ENCODE assay signal across 16 cellular contexts in the genomic region with DNA sequence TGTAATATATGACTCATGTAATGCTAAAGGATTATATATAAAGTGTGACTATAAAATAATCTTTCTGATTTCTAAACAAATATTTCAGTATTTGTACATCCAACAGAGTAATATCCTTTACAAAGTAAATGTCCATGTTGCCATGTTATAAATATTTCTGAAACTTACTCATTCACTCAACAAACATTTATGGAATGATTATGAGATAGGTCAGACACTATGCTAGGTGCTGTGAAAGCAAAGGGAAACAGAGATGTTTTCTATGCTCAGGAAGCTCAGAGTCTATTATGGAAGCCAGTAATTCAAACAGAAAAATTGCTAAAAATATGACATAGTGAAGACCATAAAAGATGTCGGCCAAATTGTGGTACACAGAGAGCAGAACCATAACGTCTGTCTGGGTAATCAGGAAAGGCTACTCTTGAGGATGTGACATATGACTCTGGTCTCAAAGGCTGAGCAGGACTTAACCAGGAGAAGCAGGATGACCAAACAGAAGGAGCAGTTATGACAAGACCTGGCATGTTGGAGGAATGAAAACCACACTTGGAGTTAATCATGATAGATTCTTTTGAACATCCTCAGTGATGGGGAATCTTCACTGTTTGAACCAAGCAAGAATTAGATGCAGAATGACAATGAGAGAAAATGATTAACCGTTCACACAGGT. TPM values are rescaled to one million over a fixed set of nuclear protein-coding genes. Genes with fewer than 3 reads are reported as not detected.
A peak's percentile ranks its signal among the peaks of the same experiment; 100 is the strongest.
DNase-seq lines count a peak whose midpoint lies in the region; FAIRE-seq and TF ChIP-seq lines count a peak whose summit lies in the region.
"Had no signal": no experiment of that assay in that cellular context is flagged by ENCODE, and none has a peak within 500 bp of the region (broad histone marks: within the 10 kb centered on the region; RNA-seq: fewer than 3 reads in every experiment).

No MANE protein-coding gene starts in this region.

- H3K27me3 ChIP-seq in bronchial epithelial cell (ENCODE audit: control insufficient read depth, insufficient read depth, low read length), result no peaks in the 10 kb centered on the region
- no peaks in the 10 kb centered on the region for H3K27me3 ChIP-seq in osteoblast (ENCODE audit: insufficient read depth, low read length)
- H3K27me3 ChIP-seq: BLaER1 treated with 17β-estradiol and CSF1 and Interleukin-3, amounts not matched to agents 10 nM and 100 nM had no signal

- peak overlapping the region; percentile 28 for H2AFZ ChIP-seq in osteoblast (ENCODE audit: low read length)

- DNase-seq in GM03348 (ENCODE audit: low spot score) (peak; percentile 44), NCI-H226 (peak; percentile 36), bronchial epithelial cell (ENCODE audit: low read depth) (peak; percentile 93), osteoblast (ENCODE audit: insufficient read length, low spot score, missing footprints) (no peak), NCI-H2081 treated with DMSO at 0.1 percent for 48 hours (lab: John Stamatoyannopoulos, UW) (no peak), NCI-H1417 treated with DMSO at 0.1 percent for 48 hours (lab: John Stamatoyannopoulos, UW) (no peak), NCI-H82 (lab: John Stamatoyannopoulos, UW) (no peak)
- DNase-seq: activated CD4-positive, alpha-beta T cell treated with anti-CD3 and anti-CD28 coated beads for 36 hours; activated naive CD4-positive, alpha-beta T cell treated with anti-CD3 and anti-CD28 coated beads, Interleukin-2, amount 10 ng/mL, durations not matched to agents 7 days and 5 days; DMS79 treated with DMSO at 0.1 percent for 48 hours; effector memory CD8-positive, alpha-beta T cell; KG1; NCI-H1417; SHP77 had no signal

- no peaks in the 10 kb centered on the region for H3K79me2 ChIP-seq in osteoblast (ENCODE audit: insufficient read depth, low read length)

- no peak for TF ChIP-seq CTCF in bronchial epithelial cell (IDR thresholded peaks at IDR 0.05; ENCODE audit: insufficient read depth, low read length, severe bottlenecking)
- TF ChIP-seq CTCF in osteoblast (IDR thresholded peaks at IDR 0.05; ENCODE audit: extremely low read depth, low read depth, low read length), result no peak

- H3K4me3 ChIP-seq in bronchial epithelial cell (ENCODE audit: low read depth, low read length), result no peak overlapping the region
- H3K4me3 ChIP-seq in osteoblast (ENCODE audit: insufficient read depth, low read length), result no peak overlapping the region
- H3K4me3 ChIP-seq: BLaER1 treated with 17β-estradiol and CSF1 and Interleukin-3, amounts not matched to agents 10 nM and 100 nM; skin epidermis had no signal

- peaks cover 23% of the 10 kb centered on the region for H3K4me1 ChIP-seq in osteoblast (ENCODE audit: insufficient read depth, low read length)

- FAIRE-seq in bronchial epithelial cell (lab: Jason Lieb, UNC), result no peak

- H3K9me3 ChIP-seq in osteoblast (ENCODE audit: low read depth, low read length), result no peaks in the 10 kb centered on the region
- H3K9me3 ChIP-seq: BLaER1 treated with 17β-estradiol and CSF1 and Interleukin-3, amounts not matched to agents 10 nM and 100 nM had no signal

- H3K4me2 ChIP-seq in osteoblast (ENCODE audit: insufficient read depth, low read length), result peak overlapping the region; percentile 22
- H3K4me2 ChIP-seq: BLaER1 treated with 17β-estradiol and CSF1 and Interleukin-3, amounts not matched to agents 10 nM and 100 nM had no signal

- no peaks in the 10 kb centered on the region for H4K20me1 ChIP-seq in osteoblast (ENCODE audit: insufficient read depth, low read length)
- H4K20me1 ChIP-seq: BLaER1 treated with 17β-estradiol and CSF1 and Interleukin-3, amounts not matched to agents 10 nM and 100 nM had no signal

- H3K36me3 ChIP-seq in bronchial epithelial cell (ENCODE audit: control insufficient read depth, insufficient read depth, low read length), result no peaks in the 10 kb centered on the region
- peaks cover 7% of the 10 kb centered on the region for H3K36me3 ChIP-seq in osteoblast (ENCODE audit: insufficient read depth, low read length)

- H3K27ac ChIP-seq in osteoblast (ENCODE audit: low read depth, low read length), result peak overlapping the region; percentile 74
- H3K27ac ChIP-seq: BLaER1 treated with 17β-estradiol and CSF1 and Interleukin-3, amounts not matched to agents 10 nM and 100 nM; skin epidermis had no signal

RNA-seq across cellular contexts. Expression of a gene that starts 39.0 kb away (rescaled TPM):
- 17.8 and 19.7 TPM in 2 replicates for total RNA-seq in bronchial epithelial cell
- total RNA-seq in osteoblast, result under 0.01 TPM in 2 replicates

Comparison
In these comparisons a context has a peak if more than half of its experiments do, and no peak if none do; other contexts are left out.
1. DNase-seq: peak in GM03348 (single experiment), NCI-H226 (single experiment) and bronchial epithelial cell (single experiment); none in osteoblast (single experiment), NCI-H2081 treated with DMSO at 0.1 percent for 48 hours (single experiment), NCI-H1417 treated with DMSO at 0.1 percent for 48 hours (single experiment) and NCI-H82 (single experiment).
2. RNA of a gene that starts 39.0 kb away (total RNA-seq): 17.8 to 19.7 TPM in bronchial epithelial cell; under 0.01 TPM in osteoblast; every median in the first group is over 10 times any median in the second.